ENCODE assay signal across 1 cellular context in genomic region chr22:29480512-29481264, GRCh38.
TF ChIP-seq lines count a peak whose summit lies in the region.

No MANE protein-coding gene starts in this region.

TF ChIP-seq in K562, 482 proteins besides CTCF, POLR2A, EP300 and RAD21 (continued from another document and continues in another):
- TF ChIP-seq CTCFL (IDR thresholded peaks at IDR 0.05; ENCODE audit: borderline replicate concordance, insufficient read depth, low read depth, low read length, poor library complexity, severe bottlenecking) = peak; percentile 78
- no peak for TF ChIP-seq CHCHD3 (CRISPR knock-in tag; IDR thresholded peaks at IDR 0.05)
- peak; percentile 75; the same call in 1 of the 2 replicates for TF ChIP-seq ATF7 (IDR thresholded peaks at IDR 0.05)
- TF ChIP-seq ZNF668 (CRISPR knock-in tag; IDR thresholded peaks at IDR 0.05) = no peak
- no peak for TF ChIP-seq FOXM1 (IDR thresholded peaks at IDR 0.05; ENCODE audit: low read depth)
- TF ChIP-seq FOXM1 (CRISPR knock-in tag; IDR thresholded peaks at IDR 0.05; ENCODE audit: low read depth) = peak; percentile 82; the same call in 1 of the 2 replicates
- TF ChIP-seq CREBBP (IDR thresholded peaks at IDR 0.05; ENCODE audit: low read depth, low read length) = no peak
- no peak for TF ChIP-seq BRD9 (IDR thresholded peaks at IDR 0.05; ENCODE audit: low read depth, partially characterized antibody)
- no peak for TF ChIP-seq ATF4 (CRISPR knock-in tag; IDR thresholded peaks at IDR 0.05)
- TF ChIP-seq ZNF785 (CRISPR knock-in tag; IDR thresholded peaks at IDR 0.05) = no peak
- peak; percentile 38; the same call in 1 of the 2 replicates for TF ChIP-seq SP1 (CRISPR knock-in tag; IDR thresholded peaks at IDR 0.05)
- peak; percentile 24; the same call in 1 of the 2 replicates for TF ChIP-seq REST (CRISPR knock-in tag; IDR thresholded peaks at IDR 0.05; ENCODE audit: low read depth)
- no peak for TF ChIP-seq ZNF79 (CRISPR knock-in tag; IDR thresholded peaks at IDR 0.05; ENCODE audit: low read depth)
- peak; percentile 94 for TF ChIP-seq EP400 (IDR thresholded peaks at IDR 0.05)
- no peak for TF ChIP-seq LEF1 (IDR thresholded peaks at IDR 0.05)
- TF ChIP-seq TCF7 (IDR thresholded peaks at IDR 0.05; ENCODE audit: borderline replicate concordance) = no peak
- TF ChIP-seq RCOR1 (IDR thresholded peaks at IDR 0.05; ENCODE audit: borderline replicate concordance in 1 of 2, low read depth in 2 of 2, low read length in 2 of 2) = 0 out of 4 replicates have a peak, but pooled peaks of 1 of the 2 experiments have one; percentile 23
- TF ChIP-seq ZNF830 (CRISPR knock-in tag; IDR thresholded peaks at IDR 0.05) = no peak
- no peak for TF ChIP-seq SLC30A9 (CRISPR knock-in tag; IDR thresholded peaks at IDR 0.05)
- TF ChIP-seq MBD1 (CRISPR knock-in tag; IDR thresholded peaks at IDR 0.05) = no peak
- peak; percentile 97 for TF ChIP-seq CHD2 (IDR thresholded peaks at IDR 0.05; ENCODE audit: low read depth, low read length)
- TF ChIP-seq HNRNPUL1 (IDR thresholded peaks at IDR 0.05; ENCODE audit: low read length) = no peak
- no peak for TF ChIP-seq ZC3H4 (CRISPR knock-in tag; IDR thresholded peaks at IDR 0.05; ENCODE audit: borderline replicate concordance)
- TF ChIP-seq ZBTB12 (CRISPR knock-in tag; IDR thresholded peaks at IDR 0.05) = peak; percentile 67
- no peak for TF ChIP-seq TAF9B (IDR thresholded peaks at IDR 0.05; ENCODE audit: partially characterized antibody)
- TF ChIP-seq SETDB1 (IDR thresholded peaks at IDR 0.05; ENCODE audit: low read length) = no peak
- TF ChIP-seq FOXA3 (CRISPR knock-in tag; conservative IDR thresholded peaks at IDR 0.05 in 1 of 2, IDR thresholded peaks at IDR 0.05 in 1 of 2) = peak in 1 of 2 experiments; percentile 65; a peak in 2 of 4 replicates
- TF ChIP-seq THAP12 (CRISPR knock-in tag; IDR thresholded peaks at IDR 0.05) = no peak
- no peak for TF ChIP-seq ZNF699 (CRISPR knock-in tag; IDR thresholded peaks at IDR 0.05; ENCODE audit: insufficient replicate concordance)
- no peak for TF ChIP-seq COPS2 (conservative IDR thresholded peaks at IDR 0.05)
- no peak; the same call in 1 of the 2 replicates for TF ChIP-seq ZNF395 (CRISPR knock-in tag; IDR thresholded peaks at IDR 0.05)
- peak; percentile 76 to 83; a peak in 2 of 4 replicates for TF ChIP-seq SIN3A (IDR thresholded peaks at IDR 0.05; ENCODE audit: borderline replicate concordance in 2 of 2, control insufficient read depth in 1 of 2, low read depth in 2 of 2, low read length in 2 of 2)
- no peak for TF ChIP-seq HDAC8 (tag; IDR thresholded peaks at IDR 0.05)
- TF ChIP-seq PBX2 (CRISPR knock-in tag; IDR thresholded peaks at IDR 0.05; ENCODE audit: low read depth) = no peak
- TF ChIP-seq PBX2 (tag; conservative IDR thresholded peaks at IDR 0.05; ENCODE audit: low read depth) = no peak
- no peak for TF ChIP-seq NCOR1 (IDR thresholded peaks at IDR 0.05)
- 0 out of 2 replicates have a peak, but pooled peaks have one; percentile 60 for TF ChIP-seq ZHX1 (conservative IDR thresholded peaks at IDR 0.05; ENCODE audit: low read length)
- no peak for TF ChIP-seq PTTG1 (tag; IDR thresholded peaks at IDR 0.05; ENCODE audit: low read depth)
- no peak for TF ChIP-seq NFXL1 (CRISPR knock-in tag; IDR thresholded peaks at IDR 0.05)
- peak; percentile 97 for TF ChIP-seq CREM (IDR thresholded peaks at IDR 0.05; ENCODE audit: low read depth)
- TF ChIP-seq BRF1 (IDR thresholded peaks at IDR 0.05; ENCODE audit: borderline replicate concordance, extremely low read depth, insufficient read length) = no peak
- TF ChIP-seq ELK1 (CRISPR knock-in tag; IDR thresholded peaks at IDR 0.05) = no peak
- TF ChIP-seq ZEB2 (IDR thresholded peaks at IDR 0.05) = no peak
- peak; percentile 79 for TF ChIP-seq MEIS2 (IDR thresholded peaks at IDR 0.05; ENCODE audit: partially characterized antibody)
